8 cellular contexts compared by ENCODE assay signal in genomic region chr13:33251131-33251629, GRCh38. TPM values are rescaled to one million over a fixed set of nuclear protein-coding genes. Genes with fewer than 3 reads are reported as not detected.
DNase-seq lines count a peak whose midpoint lies in the region; ATAC-seq and TF ChIP-seq lines count a peak whose summit lies in the region.

No MANE protein-coding gene starts in this region.

- no peaks in the 10 kb centered on the region for H3K9me2 ChIP-seq in PC-3 (replicated peaks; ENCODE audit: low read length)

- H3K36me3 ChIP-seq in PC-3 (ENCODE audit: low read depth, low read length), result peaks cover 3% of the 10 kb centered on the region; the same call in 1 of the 2 replicates

- peak; percentile 82 for ATAC-seq in GM18861 (IDR thresholded peaks at IDR 0.05; ENCODE audit: unreplicated experiment)
- peak; percentile 87 for ATAC-seq in HG02870 (IDR thresholded peaks at IDR 0.05; ENCODE audit: unreplicated experiment)
- peak; percentile 97 for ATAC-seq in PC-3

- H4K20me1 ChIP-seq in PC-3 (ENCODE audit: low read length), result no peaks in the 10 kb centered on the region

- peak overlapping the region; percentile 24; the same call in 1 of the 2 replicates for H3K4me3 ChIP-seq in PC-3 (ENCODE audit: low read length)
- H3K4me3 ChIP-seq in foreskin fibroblast (ENCODE audit: low read depth in 1 of 2, low read length in 2 of 2), result no peak overlapping the region

- H3F3A ChIP-seq in PC-3 (ENCODE audit: low read length, unreplicated experiment), result peaks cover 7% of the 10 kb centered on the region

- H3K79me2 ChIP-seq in PC-3 (ENCODE audit: low read length), result peaks cover 84% of the 10 kb centered on the region

- intact Hi-C loops in PC-3 (cut with micrococcal nuclease), result no loop called here

- peak overlapping the region; percentile 65 for H3K4me2 ChIP-seq in PC-3 (ENCODE audit: low read length)

- peak overlapping the region; percentile 64 for H3K27ac ChIP-seq in PC-3 (ENCODE audit: low read length)

- peaks cover 39% of the 10 kb centered on the region for H3K4me1 ChIP-seq in PC-3 (ENCODE audit: insufficient read depth, low read length)

- POLR2A ChIA-PET in PC-3 (lab: Charles Lee; ENCODE audit: unreplicated experiment), result interaction anchor here (0.6 to 0.7 kb wide), 2 partner anchors 34 to 203 kb away, joined by 3 to 5 read pairs; no protein-coding TSS in a partner anchor

- H3K9me3 ChIP-seq in PC-3 (ENCODE audit: low read length), result no peaks in the 10 kb centered on the region

- no peaks in the 10 kb centered on the region for H3K27me3 ChIP-seq in PC-3 (ENCODE audit: low read length)

- H3K9ac ChIP-seq in PC-3 (ENCODE audit: low read length), result no peak overlapping the region

- TF ChIP-seq CTCF in PC-3 (conservative IDR thresholded peaks at IDR 0.05; ENCODE audit: low read depth, low read length), result no peak
- TF ChIP-seq CTCF in foreskin fibroblast (IDR thresholded peaks at IDR 0.05; ENCODE audit: low read depth, low read length), result no peak

- H2AFZ ChIP-seq in PC-3 (ENCODE audit: low read length), result no peak overlapping the region

- CTCF ChIA-PET in PC-3 (lab: Charles Lee), result interaction anchor here (0.7 kb wide), 1 partner anchor 11 kb away, joined by 3 read pairs; no protein-coding TSS in a partner anchor

- BruUV-seq in PC-3 (replicated peaks; lab: Mats Ljungman, UMichigan), result no TSS peak

- DNase-seq in PC-3 (peak; percentile 95), foreskin fibroblast (peak; percentile 95 to 96), stromal cell of bone marrow (ENCODE audit: low read depth) (peak; percentile 60), iPS-NIHi7 (ENCODE audit: extremely low spot score) (no peak), SIG-M5 treated with dmso at 0.1 percent for 504 hours (lab: John Stamatoyannopoulos, UW; ENCODE audit: unreplicated experiment) (no peak), mesenteric fat pad (ENCODE audit: low spot score) (no peak)

RNA-seq across cellular contexts. Expression of gene STARD13, which starts 34.4 kb away (rescaled TPM):
- total RNA-seq in PC-3 (2014; rRNA removed), result 24.3 and 26.6 TPM in 2 replicates
- 59.2 TPM for total RNA-seq in mesenteric fat pad

Comparison
In these comparisons a context has a peak if more than half of its experiments do, and no peak if none do; other contexts are left out.
1. DNase-seq: peak in PC-3 (single experiment), foreskin fibroblast (2 of 2) and stromal cell of bone marrow (single experiment); none in iPS-NIHi7 (single experiment), SIG-M5 treated with dmso at 0.1 percent for 504 hours (single experiment) and mesenteric fat pad (single experiment).
2. Peak in every context shown above with its lines, with median percentiles within 50 percentile points of each other: ATAC-seq.